37 cellular contexts compared by ENCODE assay signal in genomic region chr2:66048667-66049066, GRCh38.
"Had no signal": no experiment of that assay in that cellular context is flagged by ENCODE, and none has a peak within 500 bp of the region (broad histone marks: within the 10 kb centered on the region; RNA-seq: fewer than 3 reads in every experiment).

No MANE protein-coding gene starts in this region.

- H3K27me3 ChIP-seq: adrenal gland, body of pancreas, brain microvascular endothelial cell, breast epithelium had no signal

- H3K36me3 ChIP-seq: adrenal gland, brain microvascular endothelial cell, breast epithelium had no signal

- ATAC-seq: activated CD4-positive, alpha-beta T cell treated with anti-CD3 and anti-CD28 coated beads for 36 hours; activated CD4-positive, CD25-positive, alpha-beta regulatory T cell treated with anti-CD3 and anti-CD28 coated beads, Interleukin-2, amount 50 U/mL, for 24 hours; activated naive CD4-positive, alpha-beta T cell treated with anti-CD3 and anti-CD28 coated beads, Interleukin-2, amount 50 U/mL, for 72 hours; activated T-cell treated with anti-CD3 and anti-CD28 coated beads, Interleukin-2, amount 50 U/mL, for 4 hours; activated T-cell treated with anti-CD3 and anti-CD28 coated beads, Interleukin-2, amount 50 U/mL, for 72 hours; activated T-helper 17 cell treated with anti-CD3 and anti-CD28 coated beads, Interleukin-2, amount 50 U/mL, for 72 hours; body of pancreas had no signal

- H3K4me1 Mint-ChIP-seq: activated CD4-positive, alpha-beta memory T cell treated with anti-CD3 and anti-CD28 coated beads, Interleukin-2, amount 10 ng/mL, durations not matched to agents 7 days and 5 days; activated CD4-positive, alpha-beta T cell treated with anti-CD3 and anti-CD28 coated beads for 36 hours; activated CD4-positive, alpha-beta T cell treated with anti-CD3 and anti-CD28 coated beads, Interleukin-2, amount 10 ng/mL, durations not matched to agents 7 days and 5 days; activated naive CD8-positive, alpha-beta T cell treated with anti-CD3 and anti-CD28 coated beads for 36 hours; activated T-helper 17 cell treated with anti-CD3 and anti-CD28 coated beads, Interleukin-2, amount 50 U/mL, for 72 hours had no signal

- H3K4me1 ChIP-seq: adrenal gland, body of pancreas, breast epithelium had no signal

- H3K4me3 Mint-ChIP-seq: activated CD4-positive, alpha-beta memory T cell treated with anti-CD3 and anti-CD28 coated beads, Interleukin-2, amount 10 ng/mL, durations not matched to agents 7 days and 5 days; activated CD4-positive, alpha-beta T cell treated with anti-CD3 and anti-CD28 coated beads for 36 hours; activated CD4-positive, alpha-beta T cell treated with anti-CD3 and anti-CD28 coated beads, Interleukin-2, amount 10 ng/mL, durations not matched to agents 7 days and 5 days; activated naive CD4-positive, alpha-beta T cell treated with anti-CD3 and anti-CD28 coated beads for 36 hours; activated naive CD8-positive, alpha-beta T cell treated with anti-CD3 and anti-CD28 coated beads for 36 hours; activated T-cell treated with anti-CD3 and anti-CD28 coated beads, Interleukin-2, amount 50 U/mL, for 4 hours; activated T-cell treated with anti-CD3 and anti-CD28 coated beads, Interleukin-2, amount 50 U/mL, for 72 hours; activated T-helper 1 cell treated with anti-CD3 and anti-CD28 coated beads, Interleukin-12 subunit alpha, Interleukin-12 subunit beta, Interleukin-2, Interleukin-4 antibody, amounts not matched to agents 30 ng/mL and 10 ng/mL and 1 ng/mL, durations not matched to agents 14 hours and 24 hours and 36 hours; activated T-helper 17 cell treated with anti-CD3 and anti-CD28 coated beads, Interleukin-2, amount 50 U/mL, for 72 hours; T-helper 1 cell treated with Interleukin-12 subunit alpha and Interleukin-12 subunit beta and Interleukin-4 antibody, amounts not matched to agents 30 μg/mL and 1 μg/mL, for 36 hours; T-helper 2 cell treated with Interferon-gamma antibody and Interleukin-4, amounts not matched to agents 5 μg/mL and 100 μg/mL, for 36 hours had no signal

- H3K27me3 Mint-ChIP-seq: activated CD4-positive, alpha-beta memory T cell treated with anti-CD3 and anti-CD28 coated beads, Interleukin-2, amount 10 ng/mL, durations not matched to agents 7 days and 5 days; activated CD4-positive, alpha-beta T cell treated with anti-CD3 and anti-CD28 coated beads for 36 hours; activated CD4-positive, alpha-beta T cell treated with anti-CD3 and anti-CD28 coated beads, Interleukin-2, amount 10 ng/mL, durations not matched to agents 7 days and 5 days; activated naive CD8-positive, alpha-beta T cell treated with anti-CD3 and anti-CD28 coated beads for 36 hours; activated T-helper 17 cell treated with anti-CD3 and anti-CD28 coated beads, Interleukin-2, amount 50 U/mL, for 72 hours had no signal

- H3K9me3 Mint-ChIP-seq: activated CD4-positive, alpha-beta memory T cell treated with anti-CD3 and anti-CD28 coated beads, Interleukin-2, amount 10 ng/mL, durations not matched to agents 7 days and 5 days; activated CD4-positive, alpha-beta T cell treated with anti-CD3 and anti-CD28 coated beads, Interleukin-2, amount 10 ng/mL, durations not matched to agents 7 days and 5 days; activated naive CD8-positive, alpha-beta T cell treated with anti-CD3 and anti-CD28 coated beads for 36 hours; activated T-cell treated with anti-CD3 and anti-CD28 coated beads, Interleukin-2, amount 50 U/mL, for 72 hours; activated T-helper 1 cell treated with anti-CD3 and anti-CD28 coated beads, Interleukin-12 subunit alpha, Interleukin-12 subunit beta, Interleukin-2, Interleukin-4 antibody, amounts not matched to agents 30 ng/mL and 10 ng/mL and 1 ng/mL, durations not matched to agents 14 hours and 24 hours and 36 hours; T-helper 1 cell treated with Interleukin-12 subunit alpha and Interleukin-12 subunit beta and Interleukin-4 antibody, amounts not matched to agents 30 μg/mL and 1 μg/mL, for 36 hours; T-helper 2 cell treated with Interferon-gamma antibody and Interleukin-4, amounts not matched to agents 5 μg/mL and 100 μg/mL, for 36 hours had no signal

- H3K27ac Mint-ChIP-seq: activated CD4-positive, alpha-beta memory T cell treated with anti-CD3 and anti-CD28 coated beads, Interleukin-2, amount 10 ng/mL, durations not matched to agents 7 days and 5 days; activated CD4-positive, alpha-beta T cell treated with anti-CD3 and anti-CD28 coated beads for 36 hours; activated CD4-positive, alpha-beta T cell treated with anti-CD3 and anti-CD28 coated beads, Interleukin-2, amount 10 ng/mL, durations not matched to agents 7 days and 5 days; activated naive CD4-positive, alpha-beta T cell treated with anti-CD3 and anti-CD28 coated beads for 36 hours; activated naive CD4-positive, alpha-beta T cell treated with anti-CD3 and anti-CD28 coated beads, Interleukin-2, amount 50 U/mL, for 72 hours; activated naive CD8-positive, alpha-beta T cell treated with anti-CD3 and anti-CD28 coated beads for 36 hours; activated T-cell treated with anti-CD3 and anti-CD28 coated beads, Interleukin-2, amount 50 U/mL, for 72 hours; activated T-helper 1 cell treated with anti-CD3 and anti-CD28 coated beads, Interleukin-12 subunit alpha, Interleukin-12 subunit beta, Interleukin-2, Interleukin-4 antibody, amounts not matched to agents 30 ng/mL and 10 ng/mL and 1 ng/mL, durations not matched to agents 14 hours and 24 hours and 36 hours; activated T-helper 17 cell treated with anti-CD3 and anti-CD28 coated beads, Interleukin-2, amount 50 U/mL, for 72 hours; T-helper 1 cell treated with Interleukin-12 subunit alpha and Interleukin-12 subunit beta and Interleukin-4 antibody, amounts not matched to agents 30 μg/mL and 1 μg/mL, for 36 hours; T-helper 2 cell treated with Interferon-gamma antibody and Interleukin-4, amounts not matched to agents 5 μg/mL and 100 μg/mL, for 36 hours had no signal

- H3K9me3 ChIP-seq: adrenal gland, body of pancreas, breast epithelium had no signal

- H3K4me3 ChIP-seq: adrenal gland, body of pancreas, breast epithelium had no signal

- DNase-seq: activated CD4-positive, alpha-beta memory T cell treated with anti-CD3 and anti-CD28 coated beads, Interleukin-2, amount 10 ng/mL, durations not matched to agents 7 days and 5 days; activated CD4-positive, alpha-beta T cell treated with anti-CD3 and anti-CD28 coated beads for 1 hour; activated CD4-positive, alpha-beta T cell treated with anti-CD3 and anti-CD28 coated beads for 36 hours; activated CD4-positive, alpha-beta T cell treated with anti-CD3 and anti-CD28 coated beads for 48 hours; activated CD4-positive, alpha-beta T cell treated with anti-CD3 and anti-CD28 coated beads, Interleukin-2, amount 10 ng/mL, durations not matched to agents 7 days and 5 days; activated CD4-positive, alpha-beta T cell treated with anti-CD3 and anti-CD28 coated beads, Interleukin-2, amount 50 U/mL, for 48 hours; activated CD4-positive, CD25-positive, alpha-beta regulatory T cell; activated CD8-positive, alpha-beta memory T cell treated with anti-CD3 and anti-CD28 coated beads, Interleukin-2, amount 50 U/mL, for 4 hours; activated effector memory CD4-positive, alpha-beta T cell treated with anti-CD3 and anti-CD28 coated beads, Interleukin-2, amount 50 U/mL, for 16 hours; activated gamma-delta T cell treated with Interleukin-2 at 50 U/mL for 16 hours; activated naive CD4-positive, alpha-beta T cell; activated naive CD4-positive, alpha-beta T cell treated with anti-CD3 and anti-CD28 coated beads for 36 hours; activated naive CD4-positive, alpha-beta T cell treated with anti-CD3 and anti-CD28 coated beads, Interleukin-2, amount 50 U/mL, for 16 hours; activated naive CD8-positive, alpha-beta T cell treated with anti-CD3 and anti-CD28 coated beads for 36 hours; activated T-cell treated with anti-CD3 and anti-CD28 coated beads for 4 hours; activated T-cell treated with anti-CD3 and anti-CD28 coated beads, Interleukin-2, amount 50 U/mL, for 1 hour; activated T-cell treated with anti-CD3 and anti-CD28 coated beads, Interleukin-2, amount 50 U/mL, for 4 hours; activated T-cell treated with anti-CD3 and anti-CD28 coated beads, Interleukin-2, amount 50 U/mL, for 72 hours; adrenal gland; amniotic stem cell; aorta; body of pancreas; brain microvascular endothelial cell; central memory CD4-positive, alpha-beta T cell; T-helper 1 cell; T-helper 2 cell; T-helper 9 cell had no signal

- FAIRE-seq: astrocyte, TTC549 had no signal

- H3K36me3 Mint-ChIP-seq: activated naive CD4-positive, alpha-beta T cell treated with anti-CD3 and anti-CD28 coated beads, Interleukin-2, amount 50 U/mL, for 72 hours; activated naive CD8-positive, alpha-beta T cell treated with anti-CD3 and anti-CD28 coated beads for 36 hours had no signal

- H3K27ac ChIP-seq: adrenal gland, body of pancreas, brain microvascular endothelial cell, breast epithelium, VCaP had no signal
